In genomic region chr11:67400942-67401494, GRCh38 we compare ENCODE assay signal across 1 cellular context.
TF ChIP-seq lines count a peak whose summit lies in the region.

No MANE protein-coding gene starts in this region.

TF ChIP-seq in HepG2, 621 proteins besides CTCF, POLR2A, EP300 and RAD21 (continued from another document):
- TF ChIP-seq GTF3A (CRISPR knock-in tag; conservative IDR thresholded peaks at IDR 0.05) (no peak), ZNF10 (CRISPR knock-in tag; IDR thresholded peaks at IDR 0.05; ENCODE audit: borderline replicate concordance, low read depth) (no peak), YEATS4 (CRISPR knock-in tag; IDR thresholded peaks at IDR 0.05; ENCODE audit: borderline replicate concordance) (no peak), ATF3 (CRISPR knock-in tag; IDR thresholded peaks at IDR 0.05) (no peak), MEF2D (CRISPR knock-in tag; IDR thresholded peaks at IDR 0.05) (0 out of 2 replicates have a peak, but pooled peaks have one; percentile 15), PITX1 (CRISPR knock-in tag; IDR thresholded peaks at IDR 0.05) (no peak), SCMH1 (CRISPR knock-in tag; IDR thresholded peaks at IDR 0.05; ENCODE audit: borderline replicate concordance) (no peak), ETV6 (CRISPR knock-in tag; conservative IDR thresholded peaks at IDR 0.05) (no peak), ZFP62 (CRISPR knock-in tag; IDR thresholded peaks at IDR 0.05) (no peak), PHF5A (CRISPR knock-in tag; IDR thresholded peaks at IDR 0.05; ENCODE audit: low read depth, unreplicated experiment) (no peak), ZNF605 (CRISPR knock-in tag; IDR thresholded peaks at IDR 0.05) (no peak), TCF7L2 (IDR thresholded peaks at IDR 0.05; ENCODE audit: low read depth, low read length) (no peak), CAMTA2 (CRISPR knock-in tag; IDR thresholded peaks at IDR 0.05; ENCODE audit: borderline replicate concordance) (no peak), SMAD3 (CRISPR knock-in tag; IDR thresholded peaks at IDR 0.05) (no peak), ZNF207 (IDR thresholded peaks at IDR 0.05; ENCODE audit: borderline replicate concordance) (no peak), AGO2 (optimal IDR thresholded peaks at IDR 0.05; ENCODE audit: low read depth, low read length) (peak; percentile 75), CEBPB (IDR thresholded peaks at IDR 0.05; ENCODE audit: borderline replicate concordance, low read depth, low read length) (no peak), WIZ (CRISPR knock-in tag; IDR thresholded peaks at IDR 0.05) (peak; percentile 80; the same call in 1 of the 2 replicates), ZNF567 (CRISPR knock-in tag; IDR thresholded peaks at IDR 0.05; ENCODE audit: borderline replicate concordance) (no peak), THAP9 (CRISPR knock-in tag; IDR thresholded peaks at IDR 0.05; ENCODE audit: borderline replicate concordance) (0 out of 2 replicates have a peak, but pooled peaks have one; percentile 32), ZBTB8A (CRISPR knock-in tag; IDR thresholded peaks at IDR 0.05; ENCODE audit: borderline replicate concordance, low read depth) (no peak), ZBTB40 (IDR thresholded peaks at IDR 0.05) (no peak), ZBTB40 (CRISPR knock-in tag; IDR thresholded peaks at IDR 0.05) (0 out of 2 replicates have a peak, but pooled peaks have one; percentile 38), ZNF619 (CRISPR knock-in tag; IDR thresholded peaks at IDR 0.05) (0 out of 2 replicates have a peak, but pooled peaks have one; percentile 40), REPIN1 (CRISPR knock-in tag; IDR thresholded peaks at IDR 0.05; ENCODE audit: borderline replicate concordance, low read depth) (0 out of 2 replicates have a peak, but pooled peaks have one; percentile 17), TBX2 (CRISPR knock-in tag; IDR thresholded peaks at IDR 0.05; ENCODE audit: borderline replicate concordance) (peak; percentile 56; the same call in 1 of the 2 replicates), ZNF770 (CRISPR knock-in tag; IDR thresholded peaks at IDR 0.05) (no peak), NR0B2 (CRISPR knock-in tag; IDR thresholded peaks at IDR 0.05) (0 out of 2 replicates have a peak, but pooled peaks have one; percentile 56), ZBTB37 (CRISPR knock-in tag; IDR thresholded peaks at IDR 0.05) (no peak), ZNF580 (CRISPR knock-in tag; IDR thresholded peaks at IDR 0.05; ENCODE audit: borderline replicate concordance, low read depth) (0 out of 2 replicates have a peak, but pooled peaks have one; percentile 54), ZNF180 (CRISPR knock-in tag; IDR thresholded peaks at IDR 0.05; ENCODE audit: borderline replicate concordance, low read depth) (no peak), MAFF (IDR thresholded peaks at IDR 0.05; ENCODE audit: low read depth, low read length) (no peak), ZFX (CRISPR knock-in tag; IDR thresholded peaks at IDR 0.05; ENCODE audit: low read depth) (no peak)
- TF ChIP-seq, protein P1, sequence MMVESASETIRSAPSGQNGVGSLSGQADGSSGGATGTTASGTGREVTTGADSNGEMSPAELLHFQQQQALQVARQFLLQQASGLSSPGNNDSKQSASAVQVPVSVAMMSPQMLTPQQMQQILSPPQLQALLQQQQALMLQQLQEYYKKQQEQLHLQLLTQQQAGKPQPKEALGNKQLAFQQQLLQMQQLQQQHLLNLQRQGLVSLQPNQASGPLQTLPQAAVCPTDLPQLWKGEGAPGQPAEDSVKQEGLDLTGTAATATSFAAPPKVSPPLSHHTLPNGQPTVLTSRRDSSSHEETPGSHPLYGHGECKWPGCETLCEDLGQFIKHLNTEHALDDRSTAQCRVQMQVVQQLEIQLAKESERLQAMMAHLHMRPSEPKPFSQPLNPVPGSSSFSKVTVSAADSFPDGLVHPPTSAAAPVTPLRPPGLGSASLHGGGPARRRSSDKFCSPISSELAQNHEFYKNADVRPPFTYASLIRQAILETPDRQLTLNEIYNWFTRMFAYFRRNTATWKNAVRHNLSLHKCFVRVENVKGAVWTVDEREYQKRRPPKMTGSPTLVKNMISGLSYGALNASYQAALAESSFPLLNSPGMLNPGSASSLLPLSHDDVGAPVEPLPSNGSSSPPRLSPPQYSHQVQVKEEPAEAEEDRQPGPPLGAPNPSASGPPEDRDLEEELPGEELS (CRISPR knock-in tag; IDR thresholded peaks at IDR 0.05): no peak
- TF ChIP-seq, protein P2, sequence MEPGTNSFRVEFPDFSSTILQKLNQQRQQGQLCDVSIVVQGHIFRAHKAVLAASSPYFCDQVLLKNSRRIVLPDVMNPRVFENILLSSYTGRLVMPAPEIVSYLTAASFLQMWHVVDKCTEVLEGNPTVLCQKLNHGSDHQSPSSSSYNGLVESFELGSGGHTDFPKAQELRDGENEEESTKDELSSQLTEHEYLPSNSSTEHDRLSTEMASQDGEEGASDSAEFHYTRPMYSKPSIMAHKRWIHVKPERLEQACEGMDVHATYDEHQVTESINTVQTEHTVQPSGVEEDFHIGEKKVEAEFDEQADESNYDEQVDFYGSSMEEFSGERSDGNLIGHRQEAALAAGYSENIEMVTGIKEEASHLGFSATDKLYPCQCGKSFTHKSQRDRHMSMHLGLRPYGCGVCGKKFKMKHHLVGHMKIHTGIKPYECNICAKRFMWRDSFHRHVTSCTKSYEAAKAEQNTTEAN (CRISPR knock-in tag; conservative IDR thresholded peaks at IDR 0.05): no peak
- TF ChIP-seq, protein P3, sequence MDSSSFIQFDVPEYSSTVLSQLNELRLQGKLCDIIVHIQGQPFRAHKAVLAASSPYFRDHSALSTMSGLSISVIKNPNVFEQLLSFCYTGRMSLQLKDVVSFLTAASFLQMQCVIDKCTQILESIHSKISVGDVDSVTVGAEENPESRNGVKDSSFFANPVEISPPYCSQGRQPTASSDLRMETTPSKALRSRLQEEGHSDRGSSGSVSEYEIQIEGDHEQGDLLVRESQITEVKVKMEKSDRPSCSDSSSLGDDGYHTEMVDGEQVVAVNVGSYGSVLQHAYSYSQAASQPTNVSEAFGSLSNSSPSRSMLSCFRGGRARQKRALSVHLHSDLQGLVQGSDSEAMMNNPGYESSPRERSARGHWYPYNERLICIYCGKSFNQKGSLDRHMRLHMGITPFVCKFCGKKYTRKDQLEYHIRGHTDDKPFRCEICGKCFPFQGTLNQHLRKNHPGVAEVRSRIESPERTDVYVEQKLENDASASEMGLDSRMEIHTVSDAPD (CRISPR knock-in tag; IDR thresholded peaks at IDR 0.05): no peak
